Comparison of ENCODE assay signal across 8 cellular contexts in genomic region chr19:49113762-49114629, GRCh38. TPM values are rescaled to one million over a fixed set of nuclear protein-coding genes. Genes with fewer than 3 reads are reported as not detected.
A peak's percentile ranks its signal among the peaks of the same experiment; 100 is the strongest.
DNase-seq lines count a peak whose midpoint lies in the region; ATAC-seq and TF ChIP-seq lines count a peak whose summit lies in the region.

A gene with protein sequence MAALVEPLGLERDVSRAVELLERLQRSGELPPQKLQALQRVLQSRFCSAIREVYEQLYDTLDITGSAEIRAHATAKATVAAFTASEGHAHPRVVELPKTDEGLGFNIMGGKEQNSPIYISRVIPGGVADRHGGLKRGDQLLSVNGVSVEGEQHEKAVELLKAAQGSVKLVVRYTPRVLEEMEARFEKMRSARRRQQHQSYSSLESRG (plus strand): TSS chr19:49114370. CDS start chr19:49114405, 35 bp downstream.

- peaks cover 36% of the 10 kb centered on the region for H3K4me1 Mint-ChIP-seq in Calu3 (ENCODE audit: low read depth, unreplicated experiment)
- peaks cover 15% of the 10 kb centered on the region for H3K4me1 Mint-ChIP-seq in activated naive CD8-positive, alpha-beta T cell treated with anti-CD3 and anti-CD28 coated beads, Interleukin-2, amount 10 ng/mL, durations not matched to agents 7 days and 5 days
- peaks cover 11% of the 10 kb centered on the region for H3K4me1 Mint-ChIP-seq in progenitor cell of endocrine pancreas (ENCODE audit: low read depth)

- no peaks in the 10 kb centered on the region for H3K27me3 Mint-ChIP-seq in Calu3 (ENCODE audit: unreplicated experiment)
- no peaks in the 10 kb centered on the region for H3K27me3 Mint-ChIP-seq in activated naive CD8-positive, alpha-beta T cell treated with anti-CD3 and anti-CD28 coated beads, Interleukin-2, amount 10 ng/mL, durations not matched to agents 7 days and 5 days
- no peaks in the 10 kb centered on the region for H3K27me3 Mint-ChIP-seq in progenitor cell of endocrine pancreas

- H3K36me3 ChIP-seq in MG63 (peaks cover 14% of the 10 kb centered on the region), heart left ventricle (peaks cover 0 to 8% (median 4%) of the 10 kb centered on the region in 9 donors)

- POLR2A ChIA-PET in activated naive CD8-positive, alpha-beta T cell treated with anti-CD3 and anti-CD28 coated beads, Interleukin-2, amount 10 ng/mL, durations not matched to agents 7 days and 5 days (lab: Charles Lee), result interaction anchor here (0.6 to 2.3 kb wide), 5 partner anchors 12 to 31 kb away, joined by 3 to 11 read pairs (median 5); no protein-coding TSS in a partner anchor

- H3K4me3 ChIP-seq in MG63, result peak within 1 kb of the TSS; percentile 72
- H3K4me3 ChIP-seq in heart left ventricle, result peak within 1 kb of the TSS; percentile 61 to 93 (median 83)

- peak in 1 of 2 donors; percentile 35 for TF ChIP-seq POLR2A in heart left ventricle (IDR thresholded peaks at IDR 0.05)

- CTCF ChIA-PET in Calu3 (lab: Charles Lee), result interaction anchor here (0.9 to 2.2 kb wide), 8 partner anchors 14 to 121 kb away, joined by 3 to 27 read pairs (median 8); partner anchors contain the start of genes GYS1 and RUVBL2

- peak within 1 kb of the TSS; percentile 37 for H3K27ac Mint-ChIP-seq in Calu3 (ENCODE audit: unreplicated experiment)
- peak within 1 kb of the TSS; percentile 30 for H3K27ac Mint-ChIP-seq in activated naive CD8-positive, alpha-beta T cell treated with anti-CD3 and anti-CD28 coated beads, Interleukin-2, amount 10 ng/mL, durations not matched to agents 7 days and 5 days
- peak within 1 kb of the TSS; percentile 76 for H3K27ac Mint-ChIP-seq in progenitor cell of endocrine pancreas

- WGBS in heart left ventricle, 4 donors, result 1 to 2% (median 1%) methylated on average over 40 to 66 of the region's 66 CpGs

- intact Hi-C loops in Calu3 (cut with micrococcal nuclease; ENCODE audit: unreplicated experiment), result no loop called here
- intact Hi-C loops in heart left ventricle (cut with DNase I), result loop anchor here in 5 of 10 donors (2.0 to 5.0 kb wide), 2 partner anchors 17 to 33 kb away; no protein-coding TSS in a partner anchor

- BruUV-seq in Calu3 (replicated peaks; lab: Mats Ljungman, UMichigan), result no TSS peak

- H3K9me3 ChIP-seq in MG63, result no peaks in the 10 kb centered on the region
- H3K9me3 ChIP-seq in heart left ventricle, result no peaks in the 10 kb centered on the region

- no peaks in the 10 kb centered on the region for H3K27me3 ChIP-seq in MG63
- no peaks in the 10 kb centered on the region for H3K27me3 ChIP-seq in heart left ventricle

- TF ChIP-seq CTCF in Calu3 (IDR thresholded peaks at IDR 0.05; ENCODE audit: unreplicated experiment), result peak; percentile 73
- TF ChIP-seq CTCF in heart left ventricle (IDR thresholded peaks at IDR 0.05), result peak in 11 of 12 donors; percentile 29 to 72 (median 56)
- TF ChIP-seq CTCF in progenitor cell of endocrine pancreas (IDR thresholded peaks at IDR 0.05; ENCODE audit: unreplicated experiment), result peak; percentile 60

- peak within 1 kb of the TSS; percentile 48 to 91 (median 85) for H3K27ac ChIP-seq in heart left ventricle

- peaks cover 5 to 57% (median 31%) of the 10 kb centered on the region in 12 donors for H3K4me1 ChIP-seq in heart left ventricle

- H3K9me3 Mint-ChIP-seq in Calu3 (ENCODE audit: low read depth, unreplicated experiment) (no peaks in the 10 kb centered on the region), progenitor cell of endocrine pancreas (ENCODE audit: low read depth) (no peaks in the 10 kb centered on the region)
- no peaks in the 10 kb centered on the region for H3K9me3 Mint-ChIP-seq in activated naive CD8-positive, alpha-beta T cell treated with anti-CD3 and anti-CD28 coated beads, Interleukin-2, amount 10 ng/mL, durations not matched to agents 7 days and 5 days

- H3K4me3 Mint-ChIP-seq in Calu3 (ENCODE audit: low read depth, unreplicated experiment) (peak within 1 kb of the TSS; percentile 74), progenitor cell of endocrine pancreas (ENCODE audit: low read depth) (peak within 1 kb of the TSS; percentile 83)
- H3K4me3 Mint-ChIP-seq in activated naive CD8-positive, alpha-beta T cell treated with anti-CD3 and anti-CD28 coated beads, Interleukin-2, amount 10 ng/mL, durations not matched to agents 7 days and 5 days, result peak within 1 kb of the TSS; percentile 91

- peak; percentile 47 for ATAC-seq in GM21526 (IDR thresholded peaks at IDR 0.05; ENCODE audit: low FRiP score, unreplicated experiment)
- peak; percentile 60 for ATAC-seq in SK-N-SH treated with all-trans-retinoic acid at 6 μM for 48 hours
- ATAC-seq in activated naive CD8-positive, alpha-beta T cell treated with anti-CD3 and anti-CD28 coated beads, Interleukin-2, amount 10 ng/mL, durations not matched to agents 7 days and 5 days (ENCODE audit: low read depth), result peak; percentile 63
- ATAC-seq in heart left ventricle, result peak; percentile 22 to 71 (median 54)
- no peak for ATAC-seq in GM18909 (IDR thresholded peaks at IDR 0.05; ENCODE audit: poor library complexity, unreplicated experiment)

- DNase-seq in Calu3, result peak; percentile 91
- peak; percentile 88 for DNase-seq in MG63
- DNase-seq in activated naive CD8-positive, alpha-beta T cell treated with anti-CD3 and anti-CD28 coated beads, Interleukin-2, amount 10 ng/mL, durations not matched to agents 7 days and 5 days, result peak; percentile 96
- DNase-seq in heart left ventricle, result peak; percentile 70 to 85 (median 78)
- peak; percentile 76 for DNase-seq in progenitor cell of endocrine pancreas (ENCODE audit: low spot score, unreplicated experiment)

- peaks cover 40% of the 10 kb centered on the region for H3K36me3 Mint-ChIP-seq in Calu3 (ENCODE audit: insufficient read depth, unreplicated experiment)
- peaks cover 7% of the 10 kb centered on the region for H3K36me3 Mint-ChIP-seq in activated naive CD8-positive, alpha-beta T cell treated with anti-CD3 and anti-CD28 coated beads, Interleukin-2, amount 10 ng/mL, durations not matched to agents 7 days and 5 days
- H3K36me3 Mint-ChIP-seq in progenitor cell of endocrine pancreas (ENCODE audit: insufficient read depth), result peaks cover under 1% of the 10 kb centered on the region

TF ChIP-seq in SK-N-SH treated with all-trans-retinoic acid at 6 μM for 48 hours, 23 proteins besides CTCF, POLR2A, EP300 and RAD21 (continues in another document):
- TF ChIP-seq ARNTL (CRISPR knock-in tag; IDR thresholded peaks at IDR 0.05; ENCODE audit: borderline replicate concordance, low read depth) (no peak), TOX (CRISPR knock-in tag; IDR thresholded peaks at IDR 0.05; ENCODE audit: borderline replicate concordance) (no peak), ZNF8 (CRISPR knock-in tag; IDR thresholded peaks at IDR 0.05) (no peak), OSR1 (CRISPR knock-in tag; IDR thresholded peaks at IDR 0.05) (no peak), SNAI2 (CRISPR knock-in tag; IDR thresholded peaks at IDR 0.05) (no peak), CSRNP3 (CRISPR knock-in tag; IDR thresholded peaks at IDR 0.05) (no peak), ISL1 (CRISPR knock-in tag; IDR thresholded peaks at IDR 0.05) (no peak), GLIS3 (CRISPR knock-in tag; IDR thresholded peaks at IDR 0.05) (no peak), ZFP3 (CRISPR knock-in tag; IDR thresholded peaks at IDR 0.05) (no peak), ZNF70 (CRISPR knock-in tag; IDR thresholded peaks at IDR 0.05) (no peak), ZFP30 (CRISPR knock-in tag; IDR thresholded peaks at IDR 0.05) (no peak), TCF4 (CRISPR knock-in tag; IDR thresholded peaks at IDR 0.05; ENCODE audit: borderline replicate concordance) (no peak), CSDC2 (CRISPR knock-in tag; IDR thresholded peaks at IDR 0.05) (no peak), ESRRG (CRISPR knock-in tag; IDR thresholded peaks at IDR 0.05) (no peak)
- TF ChIP-seq, protein P1, sequence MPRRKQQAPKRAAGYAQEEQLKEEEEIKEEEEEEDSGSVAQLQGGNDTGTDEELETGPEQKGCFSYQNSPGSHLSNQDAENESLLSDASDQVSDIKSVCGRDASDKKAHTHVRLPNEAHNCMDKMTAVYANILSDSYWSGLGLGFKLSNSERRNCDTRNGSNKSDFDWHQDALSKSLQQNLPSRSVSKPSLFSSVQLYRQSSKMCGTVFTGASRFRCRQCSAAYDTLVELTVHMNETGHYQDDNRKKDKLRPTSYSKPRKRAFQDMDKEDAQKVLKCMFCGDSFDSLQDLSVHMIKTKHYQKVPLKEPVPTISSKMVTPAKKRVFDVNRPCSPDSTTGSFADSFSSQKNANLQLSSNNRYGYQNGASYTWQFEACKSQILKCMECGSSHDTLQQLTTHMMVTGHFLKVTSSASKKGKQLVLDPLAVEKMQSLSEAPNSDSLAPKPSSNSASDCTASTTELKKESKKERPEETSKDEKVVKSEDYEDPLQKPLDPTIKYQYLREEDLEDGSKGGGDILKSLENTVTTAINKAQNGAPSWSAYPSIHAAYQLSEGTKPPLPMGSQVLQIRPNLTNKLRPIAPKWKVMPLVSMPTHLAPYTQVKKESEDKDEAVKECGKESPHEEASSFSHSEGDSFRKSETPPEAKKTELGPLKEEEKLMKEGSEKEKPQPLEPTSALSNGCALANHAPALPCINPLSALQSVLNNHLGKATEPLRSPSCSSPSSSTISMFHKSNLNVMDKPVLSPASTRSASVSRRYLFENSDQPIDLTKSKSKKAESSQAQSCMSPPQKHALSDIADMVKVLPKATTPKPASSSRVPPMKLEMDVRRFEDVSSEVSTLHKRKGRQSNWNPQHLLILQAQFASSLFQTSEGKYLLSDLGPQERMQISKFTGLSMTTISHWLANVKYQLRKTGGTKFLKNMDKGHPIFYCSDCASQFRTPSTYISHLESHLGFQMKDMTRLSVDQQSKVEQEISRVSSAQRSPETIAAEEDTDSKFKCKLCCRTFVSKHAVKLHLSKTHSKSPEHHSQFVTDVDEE (CRISPR knock-in tag; IDR thresholded peaks at IDR 0.05), result no peak

RNA-seq across cellular contexts. Expression of the gene that starts here (rescaled TPM):
- total RNA-seq in Calu3 (2022), result 7.0 and 7.5 TPM in 2 replicates
- total RNA-seq in MG63 (2014; rRNA removed; shearing (Covaris generic); ENCODE audit: low replicate concordance), result 12.3 and 20.4 TPM in 2 replicates
- total RNA-seq in activated naive CD8-positive, alpha-beta T cell treated with anti-CD3 and anti-CD28 coated beads, Interleukin-2, amount 10 ng/mL, durations not matched to agents 7 days and 5 days, result 10 to 100 TPM in 1 of 2 experiments, 1 to 10 TPM in 1; 8.9 to 10.1 TPM
- total RNA-seq in heart left ventricle, result 10 to 100 TPM; 13.4 to 55.8 (median 22.6) TPM
- 10 to 100 TPM; 12.6 to 40.5 TPM for polyA plus RNA-seq in heart left ventricle
- total RNA-seq in progenitor cell of endocrine pancreas, result 7.0 and 9.3 TPM in 2 replicates
